ENCODE assay signal across 8 cellular contexts in genomic region chr5:132227235-132227484, GRCh38. TPM values are rescaled to one million over a fixed set of nuclear protein-coding genes. Genes with fewer than 3 reads are reported as not detected.
DNase-seq lines count a peak whose midpoint lies in the region; ATAC-seq, FAIRE-seq and TF ChIP-seq lines count a peak whose summit lies in the region.

No MANE protein-coding gene starts in this region.

- peak overlapping the region; percentile 88 for H3K27ac ChIP-seq in angular gyrus (ENCODE audit: low read depth, low read length)
- H3K27ac ChIP-seq in kidney (ENCODE audit: low read depth in 2 of 2, low read length in 2 of 2), result peak overlapping the region; percentile 64 to 65

- H3K4me1 ChIP-seq in kidney (ENCODE audit: control insufficient read depth in 1 of 2, insufficient read depth in 1 of 2, low read depth in 1 of 2, low read length in 2 of 2), result peaks cover 12 to 22% of the 10 kb centered on the region in 2 donors

- H3K9ac ChIP-seq in kidney (ENCODE audit: low read length in 2 of 2), result peak overlapping the region; percentile 30 to 54

- peaks cover 12% of the 10 kb centered on the region; the same call in 1 of the 2 replicates for H3K36me3 Mint-ChIP-seq in HFFc6 (ENCODE audit: low read depth)
- H3K36me3 Mint-ChIP-seq in stimulated activated effector memory CD8-positive, alpha-beta T cell treated with anti-CD3 and anti-CD28 coated beads, Interleukin-12 subunit alpha, Interleukin-12 subunit beta, amount 100 ng/mL, for 72 hours, result no peaks in the 10 kb centered on the region

- TF ChIP-seq CTCF in HFFc6 (IDR thresholded peaks at IDR 0.05), result peak; percentile 31; the same call in 1 of the 2 replicates
- no peak for TF ChIP-seq CTCF in kidney (IDR thresholded peaks at IDR 0.05; ENCODE audit: borderline replicate concordance, extremely low read depth, insufficient read depth)

- H3K4me3 ChIP-seq in kidney (ENCODE audit: low read length in 2 of 2), result peak overlapping the region; percentile 45 to 55

- H3K9me3 Mint-ChIP-seq in HFFc6, result no peaks in the 10 kb centered on the region
- H3K9me3 Mint-ChIP-seq in stimulated activated effector memory CD8-positive, alpha-beta T cell treated with anti-CD3 and anti-CD28 coated beads, Interleukin-12 subunit alpha, Interleukin-12 subunit beta, amount 100 ng/mL, for 72 hours, result no peaks in the 10 kb centered on the region

- H3K27me3 Mint-ChIP-seq in HFFc6 (ENCODE audit: insufficient read depth), result no peaks in the 10 kb centered on the region; the same call in none of the 2 replicates

- H3K9me3 ChIP-seq in kidney (ENCODE audit: control insufficient read depth in 1 of 2, low read length in 2 of 2), result no peaks in the 10 kb centered on the region

- FAIRE-seq in kidney (lab: Jason Lieb, UNC), result no peak

- intact Hi-C loops in kidney (cut with DNase I), result no loop called here

- H3K4me1 Mint-ChIP-seq in HFFc6 (ENCODE audit: low read depth), result peaks cover 50% of the 10 kb centered on the region
- peaks cover 41% of the 10 kb centered on the region for H3K4me1 Mint-ChIP-seq in stimulated activated effector memory CD8-positive, alpha-beta T cell treated with anti-CD3 and anti-CD28 coated beads, Interleukin-12 subunit alpha, Interleukin-12 subunit beta, amount 100 ng/mL, for 72 hours

- no peak for ATAC-seq in stimulated activated effector memory CD8-positive, alpha-beta T cell treated with anti-CD3 and anti-CD28 coated beads, Interleukin-12 subunit alpha, Interleukin-12 subunit beta, amount 100 ng/mL, for 72 hours

- H3K36me3 ChIP-seq in kidney (ENCODE audit: control insufficient read depth in 1 of 2, insufficient read depth in 2 of 2, low read length in 2 of 2), result no peaks in the 10 kb centered on the region

- H3K4me3 Mint-ChIP-seq in HFFc6, result peak overlapping the region; percentile 92
- peak overlapping the region; percentile 65 for H3K4me3 Mint-ChIP-seq in stimulated activated effector memory CD8-positive, alpha-beta T cell treated with anti-CD3 and anti-CD28 coated beads, Interleukin-12 subunit alpha, Interleukin-12 subunit beta, amount 100 ng/mL, for 72 hours

- DNase-seq in HFFc6 (no peak), kidney (no peak), AG20443 (ENCODE audit: low spot score) (no peak), NCI-H1694 (lab: John Stamatoyannopoulos, UW) (no peak)
- DNase-seq in stimulated activated effector memory CD8-positive, alpha-beta T cell treated with anti-CD3 and anti-CD28 coated beads, Interleukin-12 subunit alpha, Interleukin-12 subunit beta, amount 100 ng/mL, for 72 hours (ENCODE audit: low spot score in 2 of 2), result no peak
- DNase-seq in activated naive CD4-positive, alpha-beta T cell (lab: John Stamatoyannopoulos, UW), result no peak
- DNase-seq in activated CD4-positive, CD25-positive, alpha-beta regulatory T cell treated with anti-CD3 and anti-CD28 coated beads, Interleukin-2, amount 50 U/mL, for 72 hours, result no peak

- peak overlapping the region; percentile 98 for H3K27ac Mint-ChIP-seq in HFFc6
- no peak overlapping the region for H3K27ac Mint-ChIP-seq in stimulated activated effector memory CD8-positive, alpha-beta T cell treated with anti-CD3 and anti-CD28 coated beads, Interleukin-12 subunit alpha, Interleukin-12 subunit beta, amount 100 ng/mL, for 72 hours

RNA-seq across cellular contexts. Expression of gene P4HA2, which starts 0.5 kb away (rescaled TPM):
- 100 to 1,000 TPM; 136 to 198 (median 142) TPM for total RNA-seq in HFFc6 (2021; fragmentation: NEBNext Ultra II Directional; extraction: Animal tissue kit (Norgen Biotek cat#: 25700))
- 32.5 TPM for total RNA-seq in kidney
- 54.1 TPM for polyA plus RNA-seq in kidney (ENCODE audit: insufficient read depth, low read depth, low replicate concordance)

RNA-seq across cellular contexts. Expression of gene PDLIM4, which starts 30.3 kb away (rescaled TPM):
- 10 to 100 TPM in 4 of 6 experiments, 1 to 10 TPM in 2; 2.5 to 26.4 (median 23.7) TPM for total RNA-seq in HFFc6 (2021; fragmentation: NEBNext Ultra II Directional; extraction: Animal tissue kit (Norgen Biotek cat#: 25700))
- 47.0 TPM for total RNA-seq in kidney
- polyA plus RNA-seq in kidney (ENCODE audit: insufficient read depth, low read depth, low replicate concordance), result 31.6 TPM
